In genomic region chr5:119355636-119356383, GRCh38 we compare ENCODE assay signal across 1 cellular context.
TF ChIP-seq lines count a peak whose summit lies in the region.

Gene TNFAIP8 (plus strand): TSS chr5:119356019. CDS start chr5:119356091, 72 bp downstream.

TF ChIP-seq in IMR-90, 13 proteins besides CTCF, POLR2A, EP300 and RAD21 (continued from another document):
- TF ChIP-seq FOS (IDR thresholded peaks at IDR 0.05; ENCODE audit: low read depth, low read length) (0 out of 2 replicates have a peak, but pooled peaks have one; percentile 13), RCOR1 (IDR thresholded peaks at IDR 0.05; ENCODE audit: insufficient replicate concordance, low read length) (no peak), NFE2L2 (IDR thresholded peaks at IDR 0.05; ENCODE audit: low read depth, low read length) (no peak)
